12 cellular contexts compared by ENCODE assay signal in genomic region chr22:42907404-42908081, GRCh38. TPM values are rescaled to one million over a fixed set of nuclear protein-coding genes. Genes with fewer than 3 reads are reported as not detected.
DNase-seq lines count a peak whose midpoint lies in the region; ATAC-seq and TF ChIP-seq lines count a peak whose summit lies in the region.
"Had no signal": no experiment of that assay in that cellular context is flagged by ENCODE, and none has a peak within 500 bp of the region (broad histone marks: within the 10 kb centered on the region; RNA-seq: fewer than 3 reads in every experiment).

No MANE protein-coding gene starts in this region.

- peaks cover 24 to 98% (median 84%) of the 10 kb centered on the region in 12 donors for H3K4me1 ChIP-seq in heart left ventricle
- H3K4me1 ChIP-seq in foreskin keratinocyte: peaks cover 7% of the 10 kb centered on the region
- peaks cover 7% of the 10 kb centered on the region for H3K4me1 ChIP-seq in prostate gland (replicated peaks)

- TF ChIP-seq POLR2A in heart left ventricle (IDR thresholded peaks at IDR 0.05): no peak
- TF ChIP-seq POLR2A in prostate gland (IDR thresholded peaks at IDR 0.05): no peak

- H3K4me1 Mint-ChIP-seq in natural killer cell treated with Interleukin-12 subunit alpha and Interleukin-12 subunit beta and Interleukin-15 and Interleukin-18, amount 100 ng/mL, for 72 hours (ENCODE audit: low read depth in 2 of 2): peaks cover 0 to 8% of the 10 kb centered on the region in 2 donors
- H3K4me1 Mint-ChIP-seq: central memory CD8-positive, alpha-beta T cell had no signal

- H3K36me3 Mint-ChIP-seq in natural killer cell treated with Interleukin-12 subunit alpha and Interleukin-12 subunit beta and Interleukin-15 and Interleukin-18, amount 100 ng/mL, for 72 hours: no peaks in the 10 kb centered on the region

- intact Hi-C loops in heart left ventricle (cut with DNase I) (loop anchor here in 4 of 10 donors (5.0 to 10.0 kb wide), 5 partner anchors 40 to 107 kb away; partner anchors contain the start of gene PACSIN2 (in 2 of the 4)), left ventricle myocardium superior (cut with micrococcal nuclease) (no loop called here), prostate gland (cut with DNase I) (no loop called here)

- TF ChIP-seq CTCF in heart left ventricle (IDR thresholded peaks at IDR 0.05): no peak
- peak; percentile 51 for TF ChIP-seq CTCF in foreskin keratinocyte (conservative IDR thresholded peaks at IDR 0.05)
- TF ChIP-seq CTCF in prostate gland (IDR thresholded peaks at IDR 0.05): peak in 1 of 4 experiments; percentile 13

- DNase-seq in heart left ventricle (peak in 1 of 5 donors; percentile 27), left ventricle myocardium superior (no peak), foreskin keratinocyte (peak; percentile 60 to 73), prostate gland (ENCODE audit: low spot score) (peak; percentile 50), COLO829 (ENCODE audit: low spot score) (no peak), HCEC 1CT (no peak), middle frontal gyrus (ENCODE audit: extremely low spot score, low spot score) (no peak)
- DNase-seq in natural killer cell treated with Interleukin-12 subunit alpha and Interleukin-12 subunit beta and Interleukin-15 and Interleukin-18, amount 100 ng/mL, for 72 hours (ENCODE audit: low spot score): no peak
- DNase-seq: activated gamma-delta T cell treated with Interleukin-2 at 50 U/mL for 16 hours; CD8-positive, alpha-beta memory T cell; NCI-H1105 had no signal

- H3K9me3 ChIP-seq in heart left ventricle: no peaks in the 10 kb centered on the region
- no peaks in the 10 kb centered on the region for H3K9me3 ChIP-seq in prostate gland

- ATAC-seq in heart left ventricle (peak in 2 of 4 donors; percentile 2), left ventricle myocardium superior (no peak), foreskin keratinocyte (peak; percentile 63)
- ATAC-seq in natural killer cell treated with Interleukin-12 subunit alpha and Interleukin-12 subunit beta and Interleukin-15 and Interleukin-18, amount 100 ng/mL, for 72 hours: no peak

- H3K9me3 Mint-ChIP-seq in natural killer cell treated with Interleukin-12 subunit alpha and Interleukin-12 subunit beta and Interleukin-15 and Interleukin-18, amount 100 ng/mL, for 72 hours: no peaks in the 10 kb centered on the region
- H3K9me3 Mint-ChIP-seq: CD8-positive, alpha-beta memory T cell; central memory CD8-positive, alpha-beta T cell had no signal

- H3K36me3 ChIP-seq in heart left ventricle: peaks cover 0 to 22% (median 0%) of the 10 kb centered on the region in 9 donors
- no peaks in the 10 kb centered on the region for H3K36me3 ChIP-seq in prostate gland

- H3K27me3 Mint-ChIP-seq in natural killer cell treated with Interleukin-12 subunit alpha and Interleukin-12 subunit beta and Interleukin-15 and Interleukin-18, amount 100 ng/mL, for 72 hours: no peaks in the 10 kb centered on the region
- H3K27me3 Mint-ChIP-seq: CD8-positive, alpha-beta memory T cell; central memory CD8-positive, alpha-beta T cell had no signal

- H3K4me3 Mint-ChIP-seq in natural killer cell treated with Interleukin-12 subunit alpha and Interleukin-12 subunit beta and Interleukin-15 and Interleukin-18, amount 100 ng/mL, for 72 hours: no peak overlapping the region
- H3K4me3 Mint-ChIP-seq: CD8-positive, alpha-beta memory T cell; central memory CD8-positive, alpha-beta T cell had no signal

- no peaks in the 10 kb centered on the region for H3K27me3 ChIP-seq in heart left ventricle
- H3K27me3 ChIP-seq in foreskin keratinocyte: no peaks in the 10 kb centered on the region
- no peaks in the 10 kb centered on the region for H3K27me3 ChIP-seq in prostate gland (replicated peaks; ENCODE audit: insufficient read depth)

- H3K27ac ChIP-seq in heart left ventricle: peak overlapping the region in 11 of 12 donors; percentile 69 to 85 (median 76)
- H3K27ac ChIP-seq in foreskin keratinocyte: no peak overlapping the region
- H3K27ac ChIP-seq in prostate gland: peak overlapping the region; percentile 48 to 53

- H3K4me3 ChIP-seq in heart left ventricle: no peak overlapping the region
- H3K4me3 ChIP-seq in prostate gland: no peak overlapping the region

- no peak overlapping the region for H3K27ac Mint-ChIP-seq in natural killer cell treated with Interleukin-12 subunit alpha and Interleukin-12 subunit beta and Interleukin-15 and Interleukin-18, amount 100 ng/mL, for 72 hours

- 50 to 75% (median 58%) methylated on average over 21 to 22 of the region's 22 CpGs for WGBS in heart left ventricle, 4 donors
- WGBS in prostate gland: 75% methylated on average over 22 of the region's 22 CpGs

RNA-seq across cellular contexts. Expression of gene ARFGAP3, which starts 50.5 kb away (rescaled TPM):
- total RNA-seq in heart left ventricle: 10 to 100 TPM; 15.4 to 30.9 (median 25.1) TPM
- 10 to 100 TPM; 13.3 to 34.0 TPM for polyA plus RNA-seq in heart left ventricle
- total RNA-seq in left ventricle myocardium superior: 25.8 TPM
- total RNA-seq in foreskin keratinocyte: 31.8 and 39.9 TPM in 2 replicates
- 15.0 and 19.1 TPM in 2 replicates for polyA plus RNA-seq in foreskin keratinocyte
- 100 to 1,000 TPM in 1 of 2 donors, 10 to 100 TPM in 1; 92.9 to 127 TPM for total RNA-seq in prostate gland
- 10 to 100 TPM; 28.3 to 50.4 TPM for total RNA-seq in natural killer cell treated with Interleukin-12 subunit alpha and Interleukin-12 subunit beta and Interleukin-15 and Interleukin-18, amount 100 ng/mL, for 72 hours

Comparison
In these comparisons a context has a peak if more than half of its experiments do, and no peak if none do; other contexts are left out.
1. DNase-seq: peak in foreskin keratinocyte (2 of 2) and prostate gland (single experiment); none in left ventricle myocardium superior (single experiment), COLO829 (single experiment), HCEC 1CT (single experiment), middle frontal gyrus (single experiment) and natural killer cell treated with Interleukin-12 subunit alpha and Interleukin-12 subunit beta and Interleukin-15 and Interleukin-18, amount 100 ng/mL, for 72 hours (single experiment).